8 cellular contexts compared by ENCODE assay signal in the genomic region with DNA sequence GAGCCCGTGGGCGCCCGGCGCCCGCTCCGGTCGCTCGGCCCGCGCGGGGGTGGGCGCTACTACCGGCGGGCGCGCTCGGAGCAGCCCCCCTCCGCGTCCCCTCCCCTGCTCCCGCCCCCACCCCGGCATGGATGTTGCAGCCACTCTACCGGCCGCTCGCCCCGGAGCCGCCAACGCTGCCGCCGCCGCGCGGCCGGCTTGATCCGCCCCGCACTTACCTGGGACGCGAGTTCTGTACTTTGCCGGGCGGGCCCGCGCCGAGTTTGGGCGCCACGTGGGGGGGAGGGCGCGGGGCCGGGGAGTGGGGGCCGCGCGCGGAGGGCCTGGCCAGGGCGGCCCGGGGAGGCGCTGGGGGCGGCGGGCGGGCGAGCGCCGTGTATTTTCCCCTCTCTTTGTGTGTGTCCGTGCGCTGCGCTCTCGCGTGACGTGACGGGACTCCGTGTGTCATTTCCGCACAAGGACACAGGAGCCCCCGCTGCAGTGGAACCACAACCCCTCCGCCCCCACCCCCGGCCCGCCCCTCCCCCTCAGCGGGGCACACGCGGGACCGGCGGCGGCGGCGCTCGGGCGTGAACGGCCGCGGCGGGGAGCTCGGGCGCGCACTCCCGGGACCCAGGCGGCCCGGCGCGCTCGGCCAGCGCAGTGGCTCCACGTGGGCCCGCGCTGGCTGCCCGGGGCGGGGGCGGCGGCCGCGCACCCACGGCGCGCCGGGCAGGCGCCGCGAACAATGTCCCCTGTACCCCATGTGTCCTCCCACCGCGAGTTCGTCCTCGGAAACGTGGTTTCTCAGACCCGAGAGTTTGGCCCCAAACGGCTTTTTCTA. TPM values are rescaled to one million over a fixed set of nuclear protein-coding genes. Genes with fewer than 3 reads are reported as not detected.
DNase-seq lines count a peak whose midpoint lies in the region; ATAC-seq, FAIRE-seq and TF ChIP-seq lines count a peak whose summit lies in the region.

A gene (minus strand): TSS at position 644 of the 823 bp plus-strand sequence. CDS start 16,230 bp downstream, outside the sequence.

- H3K27me3 ChIP-seq in K562 (ENCODE audit: control insufficient read depth in 2 of 2, insufficient read depth in 2 of 2, low read length in 2 of 2): no peaks in the 10 kb centered on the region
- H3K27me3 ChIP-seq in iPS-20b (ENCODE audit: insufficient read depth, low read length): no peaks in the 10 kb centered on the region
- H3K27me3 ChIP-seq in spleen (replicated peaks in 1 of 7): peaks cover 0 to 36% (median 2%) of the 10 kb centered on the region in 7 donors

- ATAC-seq in GM19035 (IDR thresholded peaks at IDR 0.05; ENCODE audit: unreplicated experiment) (peak; percentile 35), HG03280 (IDR thresholded peaks at IDR 0.05; ENCODE audit: unreplicated experiment) (peak; percentile 33), K562 (peak; percentile 21)

- CTCF ChIA-PET in AG04449 (lab: Yijun Ruan, JAX) (interaction anchor here (0.5 to 2.7 kb wide), 9 partner anchors 10 to 205 kb away, joined by 3 to 10 read pairs (median 4); a partner anchor contains a TSS), K562 (lab: Yijun Ruan, JAX; ENCODE audit: low intra/inter-chr PET ratio) (interaction anchor here (1.6 kb wide), 1 partner anchor 87 kb away, joined by 4 read pairs; a partner anchor contains a TSS)

- H3K9ac ChIP-seq in K562 (ENCODE audit: insufficient read depth in 1 of 2, low read depth in 2 of 2, low read length in 2 of 2) (peak within 1 kb of the TSS; percentile 80 to 94), iPS-20b (ENCODE audit: low read depth, low read length) (peak within 1 kb of the TSS; percentile 93)

- FAIRE-seq in K562 (lab: Jason Lieb, UNC): no peak

- TF ChIP-seq POLR2A in K562 (conservative IDR thresholded peaks at IDR 0.05) (no peak), spleen (IDR thresholded peaks at IDR 0.05) (no peak)

- no peak for TF ChIP-seq EP300 in K562 (IDR thresholded peaks at IDR 0.05; ENCODE audit: low read length)

- H2AFZ ChIP-seq in K562 (ENCODE audit: low read depth, low read length): peak within 1 kb of the TSS; percentile 96

- H3K4me2 ChIP-seq in K562 (ENCODE audit: insufficient read depth, low read length): peak within 1 kb of the TSS; percentile 83

- no peak for TF ChIP-seq CTCF in AG04449 (IDR thresholded peaks at IDR 0.05; ENCODE audit: insufficient read depth, low read length, missing control alignments)
- no peak for TF ChIP-seq CTCF in K562 (IDR thresholded peaks at IDR 0.05 in 2 of 3, conservative IDR thresholded peaks at IDR 0.05 in 1 of 3; ENCODE audit: insufficient read depth in 2 of 3, low read depth in 1 of 3, low read length in 3 of 3)
- TF ChIP-seq CTCF in spleen (IDR thresholded peaks at IDR 0.05 in 8 of 11, conservative IDR thresholded peaks at IDR 0.05 in 3 of 11): no peak

- H3K4me3 ChIP-seq in AG04449 (ENCODE audit: low read depth, low read length): peak within 1 kb of the TSS; percentile 63
- H3K4me3 ChIP-seq in K562: peak within 1 kb of the TSS; percentile 58
- peak within 1 kb of the TSS; percentile 90 for H3K4me3 ChIP-seq in iPS-20b (ENCODE audit: low read length)
- H3K4me3 ChIP-seq in spleen: peak within 1 kb of the TSS; percentile 59 to 93 (median 78)

- H3K27ac ChIP-seq in K562 (ENCODE audit: extremely low read depth, low read depth, low read length) (peak within 1 kb of the TSS; percentile 85), iPS-20b (ENCODE audit: low read length) (peak within 1 kb of the TSS; percentile 82), spleen (peak within 1 kb of the TSS in 7 of 8 donors; percentile 45 to 77 (median 66))

- intact Hi-C loops in K562 (cut with micrococcal nuclease): loop anchor here (1.0 to 10.0 kb wide), 3 partner anchors 38 to 790 kb away; a partner anchor contains a TSS
- intact Hi-C loops in spleen (cut with DNase I; ENCODE audit: low total_unique reads): loop anchor here (5.0 kb wide), 1 partner anchor 88 kb away; a partner anchor contains a TSS

- DNase-seq in AG04449 (ENCODE audit: low read depth, low spot score) (no peak), T-helper 1 cell (peak in 4 of 5 donors; percentile 27 to 36 (median 30)), K562 (ENCODE audit: extremely low read depth in 1 of 4, low spot score in 3 of 4) (peak; percentile 67 to 83 (median 76)), spleen (peak; percentile 85), GOT3 (lab: John Stamatoyannopoulos, UW) (no peak)

- H3K9me1 ChIP-seq in K562 (ENCODE audit: control insufficient read depth, insufficient read depth, low read length): no peaks in the 10 kb centered on the region

- peaks cover 18 to 32% of the 10 kb centered on the region in 2 experiments for H3K4me1 ChIP-seq in K562 (replicated peaks in 1 of 2; ENCODE audit: control insufficient read depth in 2 of 2, insufficient read depth in 2 of 2, low read length in 2 of 2)
- peaks cover 21% of the 10 kb centered on the region; the same call in 1 of the 2 replicates for H3K4me1 ChIP-seq in iPS-20b (ENCODE audit: insufficient read depth, low read length)
- H3K4me1 ChIP-seq in spleen: peaks cover 6 to 32% (median 25%) of the 10 kb centered on the region in 6 donors

- in situ Hi-C loops in K562 (cut with MboI): no loop called here

- BruUV-seq in K562 (replicated peaks; lab: Mats Ljungman, UMichigan): no TSS peak

- POLR2A ChIA-PET in AG04449 (lab: Yijun Ruan, JAX): no interaction called here
- POLR2A ChIA-PET in K562 (lab: Yijun Ruan, JAX): interaction anchor here (0.8 to 1.5 kb wide), 11 partner anchors 9 to 775 kb away, joined by 3 to 11 read pairs (median 3); a partner anchor contains a TSS

- no peaks in the 10 kb centered on the region for H4K20me1 ChIP-seq in K562 (replicated peaks; ENCODE audit: control insufficient read depth, insufficient read depth, low read length)

- no peaks in the 10 kb centered on the region for H3K36me3 ChIP-seq in K562 (ENCODE audit: control insufficient read depth, insufficient read depth, low read length)
- peaks cover 6% of the 10 kb centered on the region; the same call in 1 of the 2 replicates for H3K36me3 ChIP-seq in iPS-20b (ENCODE audit: insufficient read depth, low read depth, low read length)
- H3K36me3 ChIP-seq in spleen: no peaks in the 10 kb centered on the region

- WGBS in K562 (ENCODE audit: insufficient coverage, low coverage, missing lambda C conversion rate): 0% methylated on average over 37 of the region's 120 CpGs
- WGBS in spleen, 5 donors: 0 to 1% (median 0%) methylated on average over 14 to 120 of the region's 120 CpGs

- peaks cover 10% of the 10 kb centered on the region for H3K79me2 ChIP-seq in K562 (ENCODE audit: control insufficient read depth, insufficient read depth, low read length)

- H3K9me3 ChIP-seq in K562 (replicated peaks; ENCODE audit: control insufficient read depth, insufficient read depth, low read depth, low read length): no peaks in the 10 kb centered on the region
- H3K9me3 ChIP-seq in iPS-20b (ENCODE audit: insufficient read depth, low read depth, low read length): no peaks in the 10 kb centered on the region
- no peaks in the 10 kb centered on the region for H3K9me3 ChIP-seq in spleen

- no peak for TF ChIP-seq RAD21 in K562 (CRISPR knock-in tag; conservative IDR thresholded peaks at IDR 0.05 in 1 of 2, IDR thresholded peaks at IDR 0.05 in 1 of 2)

TF ChIP-seq in K562, 482 proteins besides CTCF, POLR2A, EP300 and RAD21 (continues in another document):
- TF ChIP-seq, protein P1, sequence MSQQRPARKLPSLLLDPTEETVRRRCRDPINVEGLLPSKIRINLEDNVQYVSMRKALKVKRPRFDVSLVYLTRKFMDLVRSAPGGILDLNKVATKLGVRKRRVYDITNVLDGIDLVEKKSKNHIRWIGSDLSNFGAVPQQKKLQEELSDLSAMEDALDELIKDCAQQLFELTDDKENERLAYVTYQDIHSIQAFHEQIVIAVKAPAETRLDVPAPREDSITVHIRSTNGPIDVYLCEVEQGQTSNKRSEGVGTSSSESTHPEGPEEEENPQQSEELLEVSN (IDR thresholded peaks at IDR 0.05; ENCODE audit: borderline replicate concordance in 1 of 2, extremely low read depth in 1 of 2, insufficient read depth in 1 of 2, insufficient read length in 1 of 2, low read depth in 1 of 2, low read length in 1 of 2, poor library complexity in 1 of 2, severe bottlenecking in 1 of 2): peak in 1 of 2 experiments; percentile 35
- TF ChIP-seq BCL6 (CRISPR knock-in tag; IDR thresholded peaks at IDR 0.05): no peak
- TF ChIP-seq YY1 (IDR thresholded peaks at IDR 0.05; ENCODE audit: borderline replicate concordance in 1 of 3, control insufficient read depth in 1 of 3, extremely low read depth in 1 of 3, insufficient read depth in 3 of 3, insufficient read length in 1 of 3, insufficient replicate concordance in 2 of 3, low read depth in 1 of 3, low read length in 2 of 3): peak in 1 of 3 experiments; percentile 69
- no peak for TF ChIP-seq ILF3 (IDR thresholded peaks at IDR 0.05; ENCODE audit: borderline replicate concordance)
- peak; percentile 40 for TF ChIP-seq TAF1 (IDR thresholded peaks at IDR 0.05; ENCODE audit: control insufficient read depth, extremely low read depth, insufficient read depth, low read length, severe bottlenecking)

RNA-seq across cellular contexts. Expression of the gene that starts here (rescaled TPM):
- 5.7 and 9.5 TPM in 2 replicates for total RNA-seq in K562 (2011; cell fraction: chromatin; rRNA removed; ENCODE audit: low replicate concordance)
- total RNA-seq in K562 (2011; cell fraction: nucleolus; rRNA removed): 7.0 and 7.8 TPM in 2 replicates
- 5.8 and 6.0 TPM in 2 replicates for total RNA-seq in K562 (2011; cell fraction: nucleoplasm; rRNA removed)
- total RNA-seq in K562 (2014; rRNA removed): 3.6 and 4.2 TPM in 2 replicates
- total RNA-seq in K562 (2014; rRNA removed; fragmentation: Illumina TruSeq; extraction: Trizol): 3.6 and 4.0 TPM in 2 replicates
- total RNA-seq in K562 (2015; rRNA removed; fragmentation: Illumina TruSeq; extraction: Trizol): 4.7 TPM in 2 replicates
- 7.4 and 8.4 TPM in 2 replicates for total RNA-seq in K562 (2021)
- 1.9 and 2.4 TPM in 2 replicates for polyA plus RNA-seq in K562 (2011; rRNA removed)
- polyA plus RNA-seq in K562 (2011; cell fraction: cytosol; rRNA removed): 2.0 and 3.0 TPM in 2 replicates
- 2.9 and 4.6 TPM in 2 replicates for polyA plus RNA-seq in K562 (2011; cell fraction: nucleus; rRNA removed)
- polyA plus RNA-seq in K562 (2012): 1.6 and 3.1 TPM in 2 replicates
- polyA plus RNA-seq in K562 (2014; fragmentation: Illumina TruSeq; extraction: Trizol): 3.3 and 3.8 TPM in 2 replicates
- polyA plus RNA-seq in K562 (2014; fragmentation: Nextera tagmentation; extraction: Ambion mirVana): 1 to 10 TPM in 1 of 2 experiments, under 1 TPM in 1; 0.64 to 1.6 TPM
- polyA plus RNA-seq in K562 (2014; rRNA removed): 2.5 and 3.5 TPM in 2 replicates
- 4.6 and 7.4 TPM in 2 replicates for polyA minus RNA-seq in K562 (2011; rRNA and poly(A)+ RNA removed)
- polyA minus RNA-seq in K562 (2011; cell fraction: cytosol; rRNA and poly(A)+ RNA removed): 5.6 and 6.8 TPM in 2 replicates
- 3.2 and 3.4 TPM in 2 replicates for polyA minus RNA-seq in K562 (2011; cell fraction: nucleus; rRNA and poly(A)+ RNA removed)
- total RNA-seq in spleen: 1 to 10 TPM; 1.5 to 2.6 (median 2.2) TPM
- polyA plus RNA-seq in spleen: under 1 TPM; 0.37 to 0.83 (median 0.64) TPM

Comparison
In these comparisons a context has a peak if more than half of its experiments do, and no peak if none do; other contexts are left out.
1. DNase-seq: peak in T-helper 1 cell (4 of 5), K562 (4 of 4) and spleen (single experiment); none in AG04449 (single experiment) and GOT3 (single experiment).
2. Peak in every context shown above with its lines, with median percentiles within 50 percentile points of each other: H3K4me3 ChIP-seq, ATAC-seq and H3K27ac ChIP-seq.